Comparison of ENCODE assay signal across 17 cellular contexts in the genomic region with DNA sequence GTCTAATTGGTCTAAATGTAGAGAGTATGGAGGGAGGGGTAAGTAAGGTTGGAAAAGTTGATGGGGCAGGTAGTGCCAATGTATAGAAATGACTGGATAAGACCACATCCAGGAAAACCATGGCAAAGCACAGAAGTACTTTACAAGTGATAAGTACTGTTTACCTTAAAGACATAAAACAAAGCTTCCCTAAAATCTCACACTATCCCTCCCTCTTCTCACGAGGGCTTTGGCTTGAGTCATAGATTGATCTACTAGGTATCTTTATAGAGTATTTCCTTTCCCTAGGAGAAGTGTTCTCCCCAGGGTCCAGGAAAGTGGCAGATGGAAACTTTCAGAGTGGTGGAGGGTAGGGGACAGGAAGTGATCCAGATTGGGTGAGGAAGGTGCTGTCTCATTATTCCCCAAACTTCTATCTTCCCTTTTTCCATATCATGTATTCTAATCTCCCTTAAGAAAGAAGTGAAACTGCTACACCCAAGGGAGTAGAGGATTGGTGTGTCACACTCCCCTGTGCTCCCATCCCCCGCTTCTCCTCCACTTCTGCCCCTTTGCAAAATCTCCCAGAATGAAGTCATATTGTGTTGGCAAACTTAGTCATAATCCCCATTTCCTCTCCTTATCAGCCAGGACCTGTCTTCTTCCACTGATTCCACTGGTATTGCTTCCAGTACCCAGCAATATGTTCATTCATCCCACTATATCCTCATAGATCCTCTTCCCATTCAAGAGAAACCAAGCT. TPM values are rescaled to one million over a fixed set of nuclear protein-coding genes. Genes with fewer than 3 reads are reported as not detected.
DNase-seq lines count a peak whose midpoint lies in the region; ATAC-seq and TF ChIP-seq lines count a peak whose summit lies in the region.
"Had no signal": no experiment of that assay in that cellular context is flagged by ENCODE, and none has a peak within 500 bp of the region (broad histone marks: within the 10 kb centered on the region; RNA-seq: fewer than 3 reads in every experiment).

No MANE protein-coding gene starts in this region.

- ATAC-seq in GM18498 (IDR thresholded peaks at IDR 0.05; ENCODE audit: unreplicated experiment) = no peak

- no peaks in the 10 kb centered on the region for H3K27me3 ChIP-seq in vagina
- H3K27me3 ChIP-seq: adrenal gland had no signal

- peaks cover 28% of the 10 kb centered on the region for H3K4me1 ChIP-seq in vagina
- H3K4me1 ChIP-seq: adrenal gland had no signal

- intact Hi-C loops in vagina (cut with DNase I) = no loop called here

- TF ChIP-seq POLR2A in vagina (IDR thresholded peaks at IDR 0.05) = no peak

- H3K4me3 ChIP-seq in foreskin fibroblast (ENCODE audit: low read depth in 1 of 2, low read length in 2 of 2) (no peak overlapping the region), vagina (no peak overlapping the region)
- H3K4me3 ChIP-seq: adrenal gland had no signal

- DNase-seq in stimulated activated CD4-positive, alpha-beta T cell treated with anti-CD3 and anti-CD28 coated beads, Interleukin-15, amount 100 ng/mL, for 24 hours = peak; percentile 6
- DNase-seq in stimulated activated CD4-positive, alpha-beta T cell treated with anti-CD3 and anti-CD28 coated beads, Interleukin-2, amount 100 ng/mL, for 48 hours = no peak
- DNase-seq in SIG-M5 treated with dmso at 0.1 percent for 504 hours (lab: John Stamatoyannopoulos, UW; ENCODE audit: unreplicated experiment) (peak; percentile 53), foreskin fibroblast (peak; percentile 24 to 35), vagina (ENCODE audit: extremely low spot score in 2 of 2) (no peak), NOMO-1 treated with DMSO at 0.1 percent for 48 hours (lab: John Stamatoyannopoulos, UW; ENCODE audit: unreplicated experiment) (no peak)
- no peak for DNase-seq in central memory CD4-positive, alpha-beta T cell
- DNase-seq: activated B cell treated with CpG ODN at 0.5 μM for 24 hours; activated T-cell treated with anti-CD3 and anti-CD28 coated beads, Interleukin-2, amount 50 U/mL, for 1 hour; adrenal gland; DMS79; effector CD4-positive, alpha-beta T cell; GOT3; hippocampal formation; stimulated activated naive B cell treated with anti-CD40 and anti-IgM and Interleukin-4, amounts not matched to agents 10 μg/mL and 1 μg/mL and 100 μg/mL, for 72 hours had no signal

- H3K9me3 ChIP-seq in vagina = no peaks in the 10 kb centered on the region
- H3K9me3 ChIP-seq: adrenal gland had no signal

- H3K36me3 ChIP-seq in vagina = no peaks in the 10 kb centered on the region
- H3K36me3 ChIP-seq: adrenal gland had no signal

- H3K27ac ChIP-seq in vagina = peak overlapping the region; percentile 56

- TF ChIP-seq CTCF in foreskin fibroblast (IDR thresholded peaks at IDR 0.05; ENCODE audit: low read depth, low read length) (no peak), vagina (IDR thresholded peaks at IDR 0.05) (no peak)

RNA-seq across cellular contexts. Expression of a gene that starts 14.6 kb away (rescaled TPM):
- 35.4 TPM for total RNA-seq in vagina
- total RNA-seq: activated B cell treated with CpG ODN at 0.5 μM for 24 hours, NCI-H460 had no signal

Comparison
In these comparisons a context has a peak if more than half of its experiments do, and no peak if none do; other contexts are left out.
1. DNase-seq: peak in stimulated activated CD4-positive, alpha-beta T cell treated with anti-CD3 and anti-CD28 coated beads, Interleukin-15, amount 100 ng/mL, for 24 hours (single experiment), SIG-M5 treated with dmso at 0.1 percent for 504 hours (single experiment) and foreskin fibroblast (2 of 2); none in stimulated activated CD4-positive, alpha-beta T cell treated with anti-CD3 and anti-CD28 coated beads, Interleukin-2, amount 100 ng/mL, for 48 hours (0 of 2), vagina (0 of 2), central memory CD4-positive, alpha-beta T cell (single experiment) and NOMO-1 treated with DMSO at 0.1 percent for 48 hours (single experiment).